In the genomic region with DNA sequence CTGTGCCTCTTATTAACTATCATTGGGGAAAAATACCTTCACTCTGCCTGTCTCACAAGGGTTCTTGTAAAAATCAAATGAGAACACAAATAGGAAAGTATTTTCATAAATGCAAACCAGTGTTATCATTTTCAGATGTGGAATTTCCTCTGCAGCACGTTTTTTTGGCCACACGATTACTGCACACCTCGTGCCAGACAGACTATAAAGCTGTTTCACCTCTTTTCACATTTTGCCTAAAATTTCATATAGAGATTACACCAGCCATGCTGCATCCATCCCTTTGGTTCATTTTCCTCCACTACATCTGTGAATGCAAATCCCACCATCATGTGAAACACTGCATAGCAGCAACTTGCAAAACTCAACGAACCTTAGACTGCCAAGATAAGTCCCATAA, we compare ENCODE assay signal across 18 cellular contexts. TPM values are rescaled to one million over a fixed set of nuclear protein-coding genes. Genes with fewer than 3 reads are reported as not detected.
A peak's percentile ranks its signal among the peaks of the same experiment; 100 is the strongest.
DNase-seq lines count a peak whose midpoint lies in the region; ATAC-seq and TF ChIP-seq lines count a peak whose summit lies in the region.
"Had no signal": no experiment of that assay in that cellular context is flagged by ENCODE, and none has a peak within 500 bp of the region (broad histone marks: within the 10 kb centered on the region; RNA-seq: fewer than 3 reads in every experiment).

No MANE protein-coding gene starts in this region.

- H3K27me3 Mint-ChIP-seq in stimulated activated naive CD8-positive, alpha-beta T cell treated with anti-CD3 and anti-CD28 coated beads, Interleukin-15, Interleukin-2, amounts not matched to agents 100 ng/mL and 50 ng/mL, for 24 hours = peaks cover 23% of the 10 kb centered on the region
- H3K27me3 Mint-ChIP-seq in T-helper 17 cell (no peaks in the 10 kb centered on the region), Caco-2 (ENCODE audit: insufficient read depth, unreplicated experiment) (peaks cover 32% of the 10 kb centered on the region)

- peak overlapping the region; percentile 81 for H3K4me3 Mint-ChIP-seq in stimulated activated naive CD8-positive, alpha-beta T cell treated with anti-CD3 and anti-CD28 coated beads, Interleukin-15, Interleukin-2, amounts not matched to agents 100 ng/mL and 50 ng/mL, for 24 hours
- H3K4me3 Mint-ChIP-seq in T-helper 17 cell (peak overlapping the region; percentile 91), Caco-2 (ENCODE audit: unreplicated experiment) (no peak overlapping the region)

- BruUV-seq in Caco-2 (replicated peaks; lab: Mats Ljungman, UMichigan) = no TSS peak

- no peak overlapping the region for H3K27ac Mint-ChIP-seq in stimulated activated naive CD8-positive, alpha-beta T cell treated with anti-CD3 and anti-CD28 coated beads, Interleukin-15, Interleukin-2, amounts not matched to agents 100 ng/mL and 50 ng/mL, for 24 hours
- H3K27ac Mint-ChIP-seq in T-helper 17 cell (no peak overlapping the region), Caco-2 (ENCODE audit: unreplicated experiment) (no peak overlapping the region)

- no peak overlapping the region for H3K4me3 ChIP-seq in esophagus muscularis mucosa
- H3K4me3 ChIP-seq in smooth muscle cell = no peak overlapping the region
- no peak overlapping the region for H3K4me3 ChIP-seq in Caco-2 (ENCODE audit: low read depth, low read length)

- no peak for DNase-seq in stimulated activated naive CD8-positive, alpha-beta T cell treated with anti-CD3 and anti-CD28 coated beads, Interleukin-15, Interleukin-2, amounts not matched to agents 100 U/mL and 50 U/mL, for 24 hours
- DNase-seq in T-helper 17 cell = no peak
- DNase-seq in esophagus muscularis mucosa (ENCODE audit: extremely low spot score) = peak; percentile 12
- DNase-seq in NCI-H1092 treated with DMSO at 0.1 percent for 48 hours (lab: John Stamatoyannopoulos, UW) = no peak
- no peak for DNase-seq in effector CD8-positive, alpha-beta T cell (lab: John Stamatoyannopoulos, UW)
- no peak for DNase-seq in smooth muscle cell (lab: John Stamatoyannopoulos, UW; ENCODE audit: unreplicated experiment)
- no peak for DNase-seq in Caco-2
- DNase-seq: activated CD8-positive, alpha-beta memory T cell treated with anti-CD3 and anti-CD28 coated beads for 24 hours; adrenal gland; colonic mucosa; erythroblast; mesendoderm; NCI-H2081 treated with DMSO at 0.1 percent for 48 hours; NCI-H774; ovary; RPMI8226 had no signal

- peaks cover 17% of the 10 kb centered on the region for H3K4me1 Mint-ChIP-seq in stimulated activated naive CD8-positive, alpha-beta T cell treated with anti-CD3 and anti-CD28 coated beads, Interleukin-15, Interleukin-2, amounts not matched to agents 100 ng/mL and 50 ng/mL, for 24 hours (ENCODE audit: low read depth)
- H3K4me1 Mint-ChIP-seq in T-helper 17 cell (peaks cover 29% of the 10 kb centered on the region), Caco-2 (ENCODE audit: low read depth, unreplicated experiment) (peaks cover 7% of the 10 kb centered on the region)

- no peaks in the 10 kb centered on the region for H3K36me3 Mint-ChIP-seq in stimulated activated naive CD8-positive, alpha-beta T cell treated with anti-CD3 and anti-CD28 coated beads, Interleukin-15, Interleukin-2, amounts not matched to agents 100 ng/mL and 50 ng/mL, for 24 hours (ENCODE audit: low read depth)
- H3K36me3 Mint-ChIP-seq in T-helper 17 cell (ENCODE audit: low read depth) (peaks cover 2% of the 10 kb centered on the region), Caco-2 (ENCODE audit: insufficient read depth, unreplicated experiment) (no peaks in the 10 kb centered on the region)

- no peak overlapping the region for H3K9ac ChIP-seq in smooth muscle cell (ENCODE audit: low read depth)

- no peak for TF ChIP-seq EP300 in esophagus muscularis mucosa (IDR thresholded peaks at IDR 0.05)

- no peak for ATAC-seq in stimulated activated naive CD8-positive, alpha-beta T cell treated with anti-CD3 and anti-CD28 coated beads, Interleukin-15, Interleukin-2, amounts not matched to agents 100 U/mL and 50 U/mL, for 24 hours
- no peak for ATAC-seq in T-helper 17 cell

- H2AFZ ChIP-seq in smooth muscle cell (ENCODE audit: low read depth) = no peak overlapping the region

- POLR2A ChIA-PET in Caco-2 (lab: Charles Lee) = no interaction called here

- WGBS in esophagus muscularis mucosa = 76% methylated on average over 4 of the region's 4 CpGs
- 86% methylated on average over 4 of the region's 4 CpGs for WGBS in smooth muscle cell (ENCODE audit: low lambda C conversion rate)

- H3K27ac ChIP-seq in esophagus muscularis mucosa (replicated peaks in 1 of 4) (no peak overlapping the region), smooth muscle cell (ENCODE audit: low read depth) (no peak overlapping the region)
- H3K27ac ChIP-seq: adrenal gland, colonic mucosa, ovary had no signal

- H3K27me3 ChIP-seq in esophagus muscularis mucosa (no peaks in the 10 kb centered on the region), smooth muscle cell (ENCODE audit: low read depth) (peaks cover 50% of the 10 kb centered on the region), Caco-2 (replicated peaks; ENCODE audit: control insufficient read depth, insufficient read depth, low read length) (no peaks in the 10 kb centered on the region; the same call in 1 of the 2 replicates)
- H3K27me3 ChIP-seq: adrenal gland, colonic mucosa, ovary had no signal

- peaks cover 14 to 20% (median 20%) of the 10 kb centered on the region in 4 donors for H3K4me1 ChIP-seq in esophagus muscularis mucosa
- H3K4me1 ChIP-seq in smooth muscle cell (ENCODE audit: low read depth) = peaks cover 7% of the 10 kb centered on the region
- H3K4me1 ChIP-seq in Caco-2 = no peaks in the 10 kb centered on the region
- H3K4me1 ChIP-seq: colonic mucosa had no signal

- intact Hi-C loops in esophagus muscularis mucosa (cut with DNase I) (no loop called here), Caco-2 (cut with micrococcal nuclease; ENCODE audit: unreplicated experiment) (no loop called here)

- no peak overlapping the region for H3K4me2 ChIP-seq in smooth muscle cell

- no peaks in the 10 kb centered on the region for H3K9me3 Mint-ChIP-seq in stimulated activated naive CD8-positive, alpha-beta T cell treated with anti-CD3 and anti-CD28 coated beads, Interleukin-15, Interleukin-2, amounts not matched to agents 100 ng/mL and 50 ng/mL, for 24 hours
- no peaks in the 10 kb centered on the region for H3K9me3 Mint-ChIP-seq in Caco-2 (ENCODE audit: unreplicated experiment)

- H3K9me3 ChIP-seq in T-helper 17 cell (ENCODE audit: control insufficient read depth, low read length, poor library complexity, severe bottlenecking) (no peaks in the 10 kb centered on the region), esophagus muscularis mucosa (no peaks in the 10 kb centered on the region), smooth muscle cell (replicated peaks; ENCODE audit: low read depth) (no peaks in the 10 kb centered on the region), Caco-2 (no peaks in the 10 kb centered on the region)
- H3K9me3 ChIP-seq: adrenal gland, colonic mucosa, HAP-1, ovary had no signal

- no peaks in the 10 kb centered on the region for H3F3A ChIP-seq in smooth muscle cell (ENCODE audit: low read depth)

- no peak for TF ChIP-seq CTCF in esophagus muscularis mucosa (IDR thresholded peaks at IDR 0.05)
- no peak for TF ChIP-seq CTCF in smooth muscle cell (IDR thresholded peaks at IDR 0.05; ENCODE audit: borderline replicate concordance, insufficient read depth, poor library complexity, severe bottlenecking)
- TF ChIP-seq CTCF in Caco-2 (IDR thresholded peaks at IDR 0.05; ENCODE audit: insufficient read depth in 1 of 2, low read depth in 1 of 2, low read length in 1 of 2, severe bottlenecking in 1 of 2, unreplicated experiment in 1 of 2) = no peak

- H3K36me3 ChIP-seq in esophagus muscularis mucosa = no peaks in the 10 kb centered on the region
- H3K36me3 ChIP-seq in smooth muscle cell (ENCODE audit: low read depth) = no peaks in the 10 kb centered on the region
- no peaks in the 10 kb centered on the region for H3K36me3 ChIP-seq in Caco-2 (ENCODE audit: control insufficient read depth, insufficient read depth, low read length)
- H3K36me3 ChIP-seq: adrenal gland, colonic mucosa, HAP-1, ovary had no signal

- CTCF ChIA-PET in Caco-2 (lab: Charles Lee) = no interaction called here

- TF ChIP-seq POLR2A in esophagus muscularis mucosa (IDR thresholded peaks at IDR 0.05; ENCODE audit: low read depth) = no peak

- no peaks in the 10 kb centered on the region for H3K79me2 ChIP-seq in smooth muscle cell (ENCODE audit: low read depth)

- no peaks in the 10 kb centered on the region for H4K20me1 ChIP-seq in smooth muscle cell (ENCODE audit: low read depth)

RNA-seq across cellular contexts. Expression of gene TMOD2, which starts 1.2 kb away (rescaled TPM):
- total RNA-seq in T-helper 17 cell (1 to 10 TPM; 8.0 to 9.5 TPM), esophagus muscularis mucosa (10 to 100 TPM; 14.6 to 24.9 (median 19.5) TPM), smooth muscle cell (4.2 and 7.8 TPM in 2 replicates), Caco-2 (2022) (0.23 and 0.52 TPM in 2 replicates)
- polyA plus RNA-seq in smooth muscle cell = 1.5 and 1.7 TPM in 2 replicates

RNA-seq across cellular contexts. Expression of gene LYSMD2, which starts 12.7 kb away (rescaled TPM):
- total RNA-seq in T-helper 17 cell (10 to 100 TPM; 17.6 to 21.8 TPM), esophagus muscularis mucosa (10 to 100 TPM in 3 of 4 donors, 1 to 10 TPM in 1; 10.0 to 14.1 (median 12.9) TPM), smooth muscle cell (2.7 and 3.6 TPM in 2 replicates), Caco-2 (2022) (0.29 and 0.63 TPM in 2 replicates)
- polyA plus RNA-seq in smooth muscle cell = 1.1 and 2.6 TPM in 2 replicates
